Comparison of ENCODE assay signal across 9 cellular contexts in the genomic region with DNA sequence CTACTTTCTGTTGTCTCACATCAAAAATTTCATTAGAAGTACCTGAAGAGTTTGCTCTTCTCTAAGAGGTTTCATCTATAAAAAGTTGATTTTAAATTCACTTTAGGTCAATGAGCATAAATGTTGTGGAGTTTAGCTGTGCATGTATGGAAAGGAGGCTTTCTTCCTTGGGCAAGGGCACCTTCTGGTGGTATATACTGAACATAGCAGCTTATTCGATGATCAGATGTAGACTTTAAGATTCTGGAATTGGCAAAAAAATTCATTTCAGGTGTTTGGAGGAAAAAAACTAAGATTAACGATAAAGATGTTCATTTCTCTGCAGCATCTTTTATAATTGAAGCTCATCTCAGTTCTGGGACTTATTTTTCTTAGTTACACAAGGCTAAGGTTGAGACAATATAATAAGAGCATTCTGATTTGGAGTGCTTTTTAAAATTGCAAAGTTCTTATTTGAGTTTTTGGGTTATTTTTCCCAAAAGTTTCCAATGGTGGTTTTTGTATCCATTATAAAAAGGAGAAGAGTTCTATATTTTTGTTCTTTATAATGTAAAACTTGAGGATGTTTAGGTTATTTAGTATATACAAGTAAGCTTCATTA. TPM values are rescaled to one million over a fixed set of nuclear protein-coding genes. Genes with fewer than 3 reads are reported as not detected.
DNase-seq lines count a peak whose midpoint lies in the region; ATAC-seq, FAIRE-seq and TF ChIP-seq lines count a peak whose summit lies in the region.
"Had no signal": no experiment of that assay in that cellular context is flagged by ENCODE, and none has a peak within 500 bp of the region (broad histone marks: within the 10 kb centered on the region; RNA-seq: fewer than 3 reads in every experiment).

No MANE protein-coding gene starts in this region.

- no peaks in the 10 kb centered on the region for H3K9me2 ChIP-seq in OCI-LY1 (ENCODE audit: low read depth, low read length)

- no peaks in the 10 kb centered on the region for H3K9me1 ChIP-seq in keratinocyte (ENCODE audit: control insufficient read depth, extremely low read depth, insufficient read depth, low read length)

- no peak overlapping the region for H3K27ac ChIP-seq in OCI-LY1 (ENCODE audit: low read depth, low read length, poor library complexity, severe bottlenecking)
- H3K27ac ChIP-seq in keratinocyte (ENCODE audit: control insufficient read depth, insufficient read depth, low read length), result no peak overlapping the region
- no peak overlapping the region for H3K27ac ChIP-seq in thoracic aorta
- H3K27ac ChIP-seq: neutrophil had no signal

- peak; percentile 78 for FAIRE-seq in keratinocyte (lab: Jason Lieb, UNC)

- no peaks in the 10 kb centered on the region for H3F3A ChIP-seq in OCI-LY1 (ENCODE audit: insufficient read depth, low read length)

- H3K36me3 ChIP-seq in OCI-LY1 (ENCODE audit: insufficient read depth, low read length) (no peaks in the 10 kb centered on the region), keratinocyte (ENCODE audit: control insufficient read depth in 2 of 2, extremely low read depth in 1 of 2, insufficient read depth in 2 of 2, low read length in 2 of 2) (no peaks in the 10 kb centered on the region), thoracic aorta (no peaks in the 10 kb centered on the region)
- H3K36me3 ChIP-seq: neutrophil had no signal

- H2AFZ ChIP-seq in OCI-LY1 (ENCODE audit: low read length) (no peak overlapping the region), keratinocyte (ENCODE audit: control insufficient read depth, low read length) (no peak overlapping the region)

- no peak overlapping the region for H3K4me3 ChIP-seq in OCI-LY1 (ENCODE audit: low read depth, low read length, poor library complexity, severe bottlenecking)
- no peak overlapping the region for H3K4me3 ChIP-seq in keratinocyte (ENCODE audit: control insufficient read depth in 2 of 3, extremely low read depth in 1 of 3, insufficient read depth in 2 of 3, low read depth in 1 of 3, low read length in 3 of 3)
- H3K4me3 ChIP-seq in thoracic aorta, result no peak overlapping the region

- H3K27me3 ChIP-seq in OCI-LY1 (ENCODE audit: insufficient read depth, low read length), result no peaks in the 10 kb centered on the region
- no peaks in the 10 kb centered on the region for H3K27me3 ChIP-seq in keratinocyte (ENCODE audit: control insufficient read depth, extremely low read depth, insufficient read depth, low read length)
- H3K27me3 ChIP-seq in thoracic aorta (replicated peaks; ENCODE audit: insufficient read depth), result no peaks in the 10 kb centered on the region
- H3K27me3 ChIP-seq: neutrophil had no signal

- peak; percentile 89 for TF ChIP-seq CTCF in OCI-LY1 (IDR thresholded peaks at IDR 0.05; ENCODE audit: low read length)
- TF ChIP-seq CTCF in keratinocyte (optimal IDR thresholded peaks at IDR 0.05 in 1 of 3, IDR thresholded peaks at IDR 0.05 in 1 of 3, conservative IDR thresholded peaks at IDR 0.05 in 1 of 3; ENCODE audit: extremely low read depth in 1 of 3, insufficient read depth in 2 of 3, low read length in 3 of 3), result peak in 2 of 3 experiments; percentile 65 to 76
- TF ChIP-seq CTCF in thoracic aorta (IDR thresholded peaks at IDR 0.05), result peak; percentile 67

- H4K20me1 ChIP-seq in OCI-LY1 (ENCODE audit: insufficient read depth, low read length) (no peaks in the 10 kb centered on the region), keratinocyte (ENCODE audit: control insufficient read depth, extremely low read depth, insufficient read depth, low read length) (no peaks in the 10 kb centered on the region)

- peak; percentile 7 for DNase-seq in activated naive CD4-positive, alpha-beta T cell treated with Interleukin-2 at 50 U/mL for 16 hours
- no peak for DNase-seq in activated naive CD4-positive, alpha-beta T cell (lab: John Stamatoyannopoulos, UW)
- peak; percentile 40 for DNase-seq in HT1080 (ENCODE audit: low read depth)
- peak; percentile 6 for DNase-seq in brain pericyte (ENCODE audit: low read depth, low spot score)
- no peak for DNase-seq in keratinocyte (ENCODE audit: low read depth, low spot score)
- DNase-seq in thoracic aorta (ENCODE audit: low spot score), result no peak

- H3K9me3 ChIP-seq in OCI-LY1 (ENCODE audit: low read length) (no peaks in the 10 kb centered on the region), keratinocyte (ENCODE audit: control insufficient read depth, low read depth, low read length) (no peaks in the 10 kb centered on the region), thoracic aorta (no peaks in the 10 kb centered on the region)
- H3K9me3 ChIP-seq: neutrophil had no signal

- no peak overlapping the region for H3K4me2 ChIP-seq in OCI-LY1 (ENCODE audit: low read length)
- H3K4me2 ChIP-seq in keratinocyte (ENCODE audit: control insufficient read depth, extremely low read depth, insufficient read depth, low read depth, low read length), result no peak overlapping the region

- H3K4me1 ChIP-seq in OCI-LY1 (ENCODE audit: insufficient read depth, low read length, severe bottlenecking) (no peaks in the 10 kb centered on the region), keratinocyte (ENCODE audit: control insufficient read depth, extremely low read depth, insufficient read depth, low read length) (peaks cover 14% of the 10 kb centered on the region), thoracic aorta (ENCODE audit: control insufficient read depth in 1 of 2, low read depth in 2 of 2) (peaks cover 5% of the 10 kb centered on the region in 2 donors)

- ATAC-seq in GM21723 (IDR thresholded peaks at IDR 0.05; ENCODE audit: unreplicated experiment), result peak; percentile 96
- ATAC-seq in thoracic aorta (ENCODE audit: insufficient number of reproducible peaks, low FRiP score, low read depth), result no peak

- no peaks in the 10 kb centered on the region for H3K79me2 ChIP-seq in OCI-LY1 (ENCODE audit: insufficient read depth, low read length)
- H3K79me2 ChIP-seq in keratinocyte (ENCODE audit: control insufficient read depth, insufficient read depth, low read length), result no peaks in the 10 kb centered on the region

- H3K9ac ChIP-seq in OCI-LY1 (ENCODE audit: low read length) (no peak overlapping the region), keratinocyte (ENCODE audit: control insufficient read depth, extremely low read depth, insufficient read depth, low read length) (no peak overlapping the region)

- dilution Hi-C loops in keratinocyte (cut with MboI; ENCODE audit: extremely low pct_ligation_motif_present, low sequenced_read_pairs), result no loop called here

RNA-seq across cellular contexts. Expression of a gene that starts 46.8 kb away (rescaled TPM):
- 5.3 and 12.7 TPM in 2 replicates for total RNA-seq in HT1080 (2014; rRNA removed; shearing (Covaris generic))
- polyA plus RNA-seq in HT1080 (2015; cell fraction: cytosol; rRNA removed), result 4.5 and 10.0 TPM in 2 replicates
- 2.5 and 3.0 TPM in 2 replicates for polyA plus RNA-seq in HT1080 (2015; cell fraction: nucleus; rRNA removed)
- 4.9 to 8.5 TPM (median 7.4 TPM) in 3 replicates for polyA plus RNA-seq in keratinocyte
- polyA plus RNA-seq in keratinocyte (2011; ENCODE audit: low read depth), result 12.9 TPM
- polyA plus RNA-seq in keratinocyte (2011; cell fraction: cytosol; rRNA removed), result 4.9 and 8.9 TPM in 2 replicates
- 11.9 and 15.2 TPM in 2 replicates for polyA plus RNA-seq in keratinocyte (2011; cell fraction: nucleus; rRNA removed)
- polyA plus RNA-seq in keratinocyte (2012; ENCODE audit: low replicate concordance), result 5.4 and 13.9 TPM in 2 replicates
- 1.9 to 6.2 TPM (median 5.3 TPM) in 3 replicates for polyA minus RNA-seq in keratinocyte
- 4.2 TPM for polyA minus RNA-seq in keratinocyte (2011; cell fraction: cytosol; rRNA and poly(A)+ RNA removed)
- polyA minus RNA-seq in keratinocyte (2011; cell fraction: nucleus; rRNA and poly(A)+ RNA removed), result 15.6 and 19.9 TPM in 2 replicates
- total RNA-seq in thoracic aorta, result 10 to 100 TPM in 1 of 2 donors, 1 to 10 TPM in 1; 7.3 to 30.8 TPM

Comparison
In these comparisons a context has a peak if more than half of its experiments do, and no peak if none do; other contexts are left out.
1. DNase-seq: peak in activated naive CD4-positive, alpha-beta T cell treated with Interleukin-2 at 50 U/mL for 16 hours (single experiment), HT1080 (single experiment) and brain pericyte (single experiment); none in activated naive CD4-positive, alpha-beta T cell (0 of 4), keratinocyte (single experiment) and thoracic aorta (single experiment).
2. Peak in every context shown above with its lines, with median percentiles within 50 percentile points of each other: CTCF ChIP-seq.